1 cellular context compared by ENCODE assay signal in genomic region chr11:46239801-46240061, GRCh38.
TF ChIP-seq lines count a peak whose summit lies in the region.

No MANE protein-coding gene starts in this region.

TF ChIP-seq in A549, 52 proteins besides CTCF, POLR2A, EP300 and RAD21 (continued from another document):
- TF ChIP-seq CHD4 (IDR thresholded peaks at IDR 0.05; ENCODE audit: borderline replicate concordance) (no peak), CBX2 (IDR thresholded peaks at IDR 0.05; ENCODE audit: borderline replicate concordance, low read depth) (no peak), ESRRA (IDR thresholded peaks at IDR 0.05; ENCODE audit: borderline replicate concordance, low read length) (no peak), PHF8 (IDR thresholded peaks at IDR 0.05; ENCODE audit: borderline replicate concordance, low read depth) (no peak), MAX (IDR thresholded peaks at IDR 0.05) (no peak)
